ENCODE assay signal across 13 cellular contexts in genomic region chr17:45386180-45386579, GRCh38.
"Had no signal": no experiment of that assay in that cellular context is flagged by ENCODE, and none has a peak within 500 bp of the region (broad histone marks: within the 10 kb centered on the region; RNA-seq: fewer than 3 reads in every experiment).

No MANE protein-coding gene starts in this region.

- H3K4me3 ChIP-seq: adrenal gland, hepatocyte had no signal

- H3K27ac ChIP-seq: adrenal gland, foreskin keratinocyte, hepatocyte had no signal

- H3K36me3 ChIP-seq: adrenal gland had no signal

- H3K36me3 Mint-ChIP-seq: activated naive CD4-positive, alpha-beta T cell treated with anti-CD3 and anti-CD28 coated beads, Interleukin-2, amount 50 U/mL, for 72 hours; mesothelial cell of epicardium; type B pancreatic cell; WTC11 had no signal

- H3K27ac Mint-ChIP-seq: mesothelial cell of epicardium; nephron; stimulated activated naive CD8-positive, alpha-beta T cell treated with anti-CD3 and anti-CD28 coated beads, Interleukin-15, Interleukin-2, amounts not matched to agents 100 ng/mL and 50 ng/mL, for 24 hours; T-helper 2 cell treated with Interferon-gamma antibody and Interleukin-4, amounts not matched to agents 5 μg/mL and 100 μg/mL, for 36 hours; type B pancreatic cell; WTC11 had no signal

- H3K4me1 ChIP-seq: adrenal gland had no signal

- H3K4me3 Mint-ChIP-seq: activated CD4-positive, alpha-beta T cell treated with anti-CD3 and anti-CD28 coated beads for 36 hours; effector memory CD8-positive, alpha-beta T cell; mesothelial cell of epicardium; nephron; stimulated activated naive CD8-positive, alpha-beta T cell treated with anti-CD3 and anti-CD28 coated beads, Interleukin-15, Interleukin-2, amounts not matched to agents 100 ng/mL and 50 ng/mL, for 24 hours; T-helper 2 cell treated with Interferon-gamma antibody and Interleukin-4, amounts not matched to agents 5 μg/mL and 100 μg/mL, for 36 hours; type B pancreatic cell; WTC11 had no signal

- H3K9me3 Mint-ChIP-seq: activated naive CD4-positive, alpha-beta T cell treated with anti-CD3 and anti-CD28 coated beads, Interleukin-2, amount 50 U/mL, for 72 hours; effector memory CD8-positive, alpha-beta T cell; mesothelial cell of epicardium; nephron; stimulated activated naive CD8-positive, alpha-beta T cell treated with anti-CD3 and anti-CD28 coated beads, Interleukin-15, Interleukin-2, amounts not matched to agents 100 ng/mL and 50 ng/mL, for 24 hours; T-helper 2 cell treated with Interferon-gamma antibody and Interleukin-4, amounts not matched to agents 5 μg/mL and 100 μg/mL, for 36 hours; type B pancreatic cell; WTC11 had no signal

- H3K9me3 ChIP-seq: adrenal gland had no signal

- FAIRE-seq: islet of Langerhans had no signal

- H3K27me3 ChIP-seq: adrenal gland, hepatocyte had no signal
